Comparison of ENCODE assay signal across 8 cellular contexts in the genomic region with DNA sequence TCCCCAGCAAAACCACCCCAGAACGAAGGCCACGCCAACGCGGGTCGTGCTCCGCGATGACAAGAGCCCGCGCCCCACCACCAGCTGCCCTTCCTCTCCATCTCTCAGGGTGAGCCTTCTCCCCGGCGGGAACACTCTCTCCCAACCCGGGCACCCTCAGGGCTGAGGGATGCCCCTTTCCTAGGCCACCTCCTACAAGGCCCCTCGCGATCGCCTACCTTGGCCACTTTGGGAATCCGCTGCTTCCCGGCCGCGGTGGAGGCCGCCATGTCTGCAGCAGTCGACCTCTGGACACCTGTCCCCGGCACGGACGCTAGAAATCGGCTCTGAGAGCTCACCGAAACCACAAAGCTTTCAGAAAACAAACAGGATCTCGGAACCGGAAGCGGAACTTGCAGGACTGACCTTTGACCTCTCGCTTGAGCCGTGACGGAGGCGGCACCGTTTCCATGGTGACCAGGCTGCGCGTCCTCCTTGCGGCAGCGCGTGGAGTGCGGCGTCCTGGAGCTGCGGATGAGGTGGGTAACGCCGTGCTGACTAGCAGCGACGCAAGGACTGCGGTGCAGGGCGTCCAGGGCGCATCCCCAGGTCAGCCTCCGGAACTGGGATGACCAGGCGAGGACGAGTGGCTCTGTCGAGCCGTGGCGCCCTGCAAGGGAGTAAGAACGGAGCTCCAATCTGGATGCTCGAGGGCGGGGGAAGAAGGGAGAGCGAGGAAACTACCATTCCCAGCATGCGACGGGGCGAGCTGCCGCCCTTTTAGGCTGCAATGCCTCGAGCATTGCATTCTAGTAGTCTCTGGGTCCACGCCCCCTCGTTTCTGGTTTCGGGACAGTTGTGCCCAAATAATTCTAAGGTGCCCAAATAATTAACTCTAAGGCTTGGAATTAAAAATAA. TPM values are rescaled to one million over a fixed set of nuclear protein-coding genes. Genes with fewer than 3 reads are reported as not detected.
A peak's percentile ranks its signal among the peaks of the same experiment; 100 is the strongest.
DNase-seq lines count a peak whose midpoint lies in the region; ATAC-seq and TF ChIP-seq lines count a peak whose summit lies in the region.

A gene with protein sequence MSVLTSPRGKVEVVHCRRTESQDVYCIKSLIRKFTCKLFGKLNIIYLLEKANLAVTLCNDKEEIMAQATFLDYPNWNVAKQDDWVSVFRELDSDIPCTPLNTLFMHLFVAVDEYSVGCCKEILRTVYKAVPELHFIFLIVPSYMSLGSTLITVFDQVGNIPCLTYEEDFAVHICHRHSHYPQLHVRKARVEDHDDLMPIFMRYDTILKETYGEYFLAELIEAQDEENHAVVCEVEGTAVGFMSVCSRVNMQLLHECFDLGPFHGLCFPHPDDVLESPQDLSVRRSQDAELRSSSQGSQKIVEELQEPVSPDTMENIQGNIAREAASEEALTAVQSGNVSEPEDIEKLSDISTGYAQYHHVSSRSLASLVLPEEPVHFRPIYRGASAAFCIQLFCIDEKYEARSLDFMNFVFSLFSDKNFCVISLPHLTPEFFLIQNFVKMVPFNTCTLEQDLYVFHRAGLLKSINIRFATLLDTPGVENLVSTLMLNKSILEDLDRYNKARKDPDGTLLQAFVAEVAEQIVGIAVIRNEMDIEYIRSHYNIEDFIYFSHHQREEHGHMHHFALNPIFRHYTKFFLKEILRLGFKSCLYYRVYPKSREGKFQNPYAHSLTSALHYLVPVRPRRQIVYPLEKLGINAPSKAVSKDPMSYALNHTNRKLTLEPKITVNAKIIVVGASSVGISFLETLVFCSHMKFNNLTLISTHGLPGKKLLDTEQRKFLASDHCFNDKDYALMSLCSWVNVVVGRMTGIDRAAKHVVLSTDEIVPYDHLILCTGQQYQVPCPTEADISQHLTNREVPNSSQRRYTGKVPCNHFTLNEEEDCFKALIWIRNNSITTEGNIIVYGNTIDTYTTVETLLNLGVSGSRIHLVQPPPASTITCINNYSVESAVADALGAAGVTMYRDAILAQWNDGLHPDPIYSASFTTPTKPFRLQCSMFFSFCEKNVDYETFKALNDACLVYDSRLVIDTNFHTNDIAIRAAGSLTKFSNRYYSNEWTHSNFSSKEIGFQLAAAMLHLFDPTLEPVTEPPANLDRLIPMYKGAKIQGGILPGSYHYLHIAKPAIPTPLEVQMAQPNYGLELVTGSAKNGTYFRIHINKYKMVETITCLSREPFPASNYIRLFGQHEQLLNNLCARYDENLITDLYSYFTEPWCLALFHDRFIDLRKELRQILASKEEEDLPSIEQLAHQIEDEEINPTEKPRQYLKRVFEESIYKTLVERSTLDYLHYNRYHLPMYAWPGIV (plus strand): TSS at position 459 of the 897 bp plus-strand sequence. CDS start 4,122 bp downstream, outside the sequence.
A gene (minus strand): TSS at position 393 of the 897 bp plus-strand sequence. CDS start 124 bp downstream, at position 269.

- H3K27me3 ChIP-seq in fibroblast of lung (ENCODE audit: control insufficient read depth, insufficient read depth, low read length) = no peaks in the 10 kb centered on the region

- peaks cover 29% of the 10 kb centered on the region for H3K36me3 Mint-ChIP-seq in activated T-helper 2 cell treated with anti-CD3 and anti-CD28 coated beads, Interferon-gamma antibody, Interleukin-2, Interleukin-4, amounts not matched to agents 10 μg/mL and 5 μg/mL and 100 μg/mL, durations not matched to agents 14 hours and 24 hours and 36 hours (ENCODE audit: low read depth)
- peaks cover 11 to 13% of the 10 kb centered on the region in 2 donors for H3K36me3 Mint-ChIP-seq in naive B cell
- H3K36me3 Mint-ChIP-seq in stimulated activated effector memory CD8-positive, alpha-beta T cell treated with anti-CD3 and anti-CD28 coated beads, Interleukin-12 subunit alpha, Interleukin-12 subunit beta, amount 100 ng/mL, for 72 hours = peaks cover 47% of the 10 kb centered on the region

- no peaks in the 10 kb centered on the region for H4K20me1 ChIP-seq in fibroblast of lung (ENCODE audit: control insufficient read depth, extremely low read depth, insufficient read depth, low read length)

- H3K27ac ChIP-seq in fibroblast of lung (ENCODE audit: insufficient read depth, low read length) = peak within 1 kb of the TSS; percentile 78

- H3K9me3 Mint-ChIP-seq in activated T-helper 2 cell treated with anti-CD3 and anti-CD28 coated beads, Interferon-gamma antibody, Interleukin-2, Interleukin-4, amounts not matched to agents 10 μg/mL and 5 μg/mL and 100 μg/mL, durations not matched to agents 14 hours and 24 hours and 36 hours = no peaks in the 10 kb centered on the region
- no peaks in the 10 kb centered on the region for H3K9me3 Mint-ChIP-seq in naive B cell
- H3K9me3 Mint-ChIP-seq in stimulated activated effector memory CD8-positive, alpha-beta T cell treated with anti-CD3 and anti-CD28 coated beads, Interleukin-12 subunit alpha, Interleukin-12 subunit beta, amount 100 ng/mL, for 72 hours = no peaks in the 10 kb centered on the region

- H3K36me3 ChIP-seq in fibroblast of lung (ENCODE audit: control insufficient read depth, insufficient read depth, low read length) = peaks cover 7% of the 10 kb centered on the region

- H3K4me3 Mint-ChIP-seq in activated T-helper 2 cell treated with anti-CD3 and anti-CD28 coated beads, Interferon-gamma antibody, Interleukin-2, Interleukin-4, amounts not matched to agents 10 μg/mL and 5 μg/mL and 100 μg/mL, durations not matched to agents 14 hours and 24 hours and 36 hours (ENCODE audit: low read depth) = peak within 1 kb of the TSS; percentile 96
- H3K4me3 Mint-ChIP-seq in naive B cell = peak within 1 kb of the TSS; percentile 92 to 100 (median 99)
- peak within 1 kb of the TSS; percentile 99 for H3K4me3 Mint-ChIP-seq in stimulated activated effector memory CD8-positive, alpha-beta T cell treated with anti-CD3 and anti-CD28 coated beads, Interleukin-12 subunit alpha, Interleukin-12 subunit beta, amount 100 ng/mL, for 72 hours

- peak; percentile 91 to 92 for ATAC-seq in naive B cell (ENCODE audit: low read depth in 2 of 2)
- peak; percentile 97 for ATAC-seq in stimulated activated effector memory CD8-positive, alpha-beta T cell treated with anti-CD3 and anti-CD28 coated beads, Interleukin-12 subunit alpha, Interleukin-12 subunit beta, amount 100 ng/mL, for 72 hours

- peaks cover 9% of the 10 kb centered on the region for H3K4me1 Mint-ChIP-seq in activated T-helper 2 cell treated with anti-CD3 and anti-CD28 coated beads, Interferon-gamma antibody, Interleukin-2, Interleukin-4, amounts not matched to agents 10 μg/mL and 5 μg/mL and 100 μg/mL, durations not matched to agents 14 hours and 24 hours and 36 hours (ENCODE audit: low read depth)
- H3K4me1 Mint-ChIP-seq in naive B cell = peaks cover 13 to 19% (median 18%) of the 10 kb centered on the region in 3 donors
- peaks cover 20% of the 10 kb centered on the region for H3K4me1 Mint-ChIP-seq in stimulated activated effector memory CD8-positive, alpha-beta T cell treated with anti-CD3 and anti-CD28 coated beads, Interleukin-12 subunit alpha, Interleukin-12 subunit beta, amount 100 ng/mL, for 72 hours

- intact Hi-C loops in activated T-helper 2 cell treated with anti-CD3 and anti-CD28 coated beads, Interferon-gamma antibody, Interleukin-2, Interleukin-4, amounts not matched to agents 10 μg/mL and 5 μg/mL and 100 μg/mL, durations not matched to agents 14 hours and 24 hours and 36 hours (cut with micrococcal nuclease) = loop anchor here (1.0 to 10.0 kb wide), 3 partner anchors 35 to 1258 kb away; a partner anchor contains a TSS

- no peak for TF ChIP-seq CTCF in fibroblast of lung (conservative IDR thresholded peaks at IDR 0.05 in 1 of 2, IDR thresholded peaks at IDR 0.05 in 1 of 2; ENCODE audit: low read depth in 1 of 2, low read length in 2 of 2)

- H3K4me1 ChIP-seq in fibroblast of lung (ENCODE audit: control insufficient read depth, extremely low read depth, insufficient read depth, low read length) = no peaks in the 10 kb centered on the region

- peak within 1 kb of the TSS; percentile 93 for H3K4me2 ChIP-seq in fibroblast of lung (ENCODE audit: extremely low read depth, insufficient read depth, low read length)

- peak within 1 kb of the TSS; percentile 97 for H2AFZ ChIP-seq in fibroblast of lung (ENCODE audit: low read length)

- H3K9ac ChIP-seq in fibroblast of lung (ENCODE audit: insufficient read depth, low read length) = peak within 1 kb of the TSS; percentile 79

- peaks cover 15% of the 10 kb centered on the region for H3K79me2 ChIP-seq in fibroblast of lung (ENCODE audit: control insufficient read depth, insufficient read depth, low read length)

- H3K27ac Mint-ChIP-seq in activated T-helper 2 cell treated with anti-CD3 and anti-CD28 coated beads, Interferon-gamma antibody, Interleukin-2, Interleukin-4, amounts not matched to agents 10 μg/mL and 5 μg/mL and 100 μg/mL, durations not matched to agents 14 hours and 24 hours and 36 hours = peak within 1 kb of the TSS; percentile 90
- peak within 1 kb of the TSS; percentile 93 to 99 (median 98) for H3K27ac Mint-ChIP-seq in naive B cell
- peak within 1 kb of the TSS; percentile 99 for H3K27ac Mint-ChIP-seq in stimulated activated effector memory CD8-positive, alpha-beta T cell treated with anti-CD3 and anti-CD28 coated beads, Interleukin-12 subunit alpha, Interleukin-12 subunit beta, amount 100 ng/mL, for 72 hours

- H3K9me3 ChIP-seq in fibroblast of lung (ENCODE audit: control insufficient read depth, insufficient read depth, low read depth, low read length) = no peaks in the 10 kb centered on the region

- DNase-seq in EH (ENCODE audit: low read depth) (peak; percentile 95), GOT3 (lab: John Stamatoyannopoulos, UW) (peak; percentile 93), LHCN-M2 (ENCODE audit: low read depth) (peak; percentile 95), RPMI7951 (ENCODE audit: low read depth) (peak; percentile 98), fibroblast of lung (ENCODE audit: low read depth in 2 of 2) (peak; percentile 93 to 97), naive B cell (peak; percentile 96)
- peak; percentile 96 for DNase-seq in activated T-helper 2 cell treated with anti-CD3 and anti-CD28 coated beads, Interferon-gamma antibody, Interleukin-2, Interleukin-4, amounts not matched to agents 10 μg/mL and 5 μg/mL and 100 μg/mL, durations not matched to agents 14 hours and 24 hours and 36 hours (ENCODE audit: low spot score)
- DNase-seq in stimulated activated effector memory CD8-positive, alpha-beta T cell treated with anti-CD3 and anti-CD28 coated beads, Interleukin-12 subunit alpha, Interleukin-12 subunit beta, amount 100 ng/mL, for 72 hours (ENCODE audit: low spot score in 2 of 2) = peak; percentile 95 to 98

- H3K27me3 Mint-ChIP-seq in activated T-helper 2 cell treated with anti-CD3 and anti-CD28 coated beads, Interferon-gamma antibody, Interleukin-2, Interleukin-4, amounts not matched to agents 10 μg/mL and 5 μg/mL and 100 μg/mL, durations not matched to agents 14 hours and 24 hours and 36 hours (ENCODE audit: low read depth) = peaks cover 4% of the 10 kb centered on the region
- H3K27me3 Mint-ChIP-seq in naive B cell = no peaks in the 10 kb centered on the region

- peak within 1 kb of the TSS; percentile 65 to 97 (median 92) for H3K4me3 ChIP-seq in fibroblast of lung (replicated peaks in 1 of 4; ENCODE audit: control extremely low read depth in 1 of 4, insufficient read depth in 1 of 4, low read depth in 3 of 4, low read length in 4 of 4)

RNA-seq across cellular contexts. Expression of the first gene that starts in this region (rescaled TPM):
- total RNA-seq in LHCN-M2 (2014; rRNA removed) (0.06 TPM in 1 of 2 replicates, not detected in the other), fibroblast of lung (0.26 TPM in 1 of 2 replicates, not detected in the other)
- polyA plus RNA-seq in LHCN-M2 (2012) = not detected
- 0.12 TPM in 1 of 2 replicates, not detected in the other for total RNA-seq in RPMI7951 (2014; rRNA removed; shearing (Covaris generic))
- 0.32 TPM in 1 of 2 replicates, not detected in the other for total RNA-seq in activated T-helper 2 cell treated with anti-CD3 and anti-CD28 coated beads, Interferon-gamma antibody, Interleukin-2, Interleukin-4, amounts not matched to agents 10 μg/mL and 5 μg/mL and 100 μg/mL, durations not matched to agents 14 hours and 24 hours and 36 hours
- polyA plus RNA-seq in fibroblast of lung (0.11 TPM in 1 of 2 replicates, not detected in the other), naive B cell (ENCODE audit: low read depth in 6 of 6) (not detected)
- not detected in 2 replicates for polyA plus RNA-seq in fibroblast of lung (2012)
- not detected in 2 replicates for polyA minus RNA-seq in fibroblast of lung (ENCODE audit: low replicate concordance)

RNA-seq across cellular contexts. Expression of the second gene that starts in this region (rescaled TPM):
- 30.1 and 31.1 TPM in 2 replicates for total RNA-seq in LHCN-M2 (2014; rRNA removed)
- polyA plus RNA-seq in LHCN-M2 (2012) = 10.4 TPM
- 41.7 and 49.7 TPM in 2 replicates for total RNA-seq in RPMI7951 (2014; rRNA removed; shearing (Covaris generic))
- 19.3 and 20.1 TPM in 2 replicates for total RNA-seq in activated T-helper 2 cell treated with anti-CD3 and anti-CD28 coated beads, Interferon-gamma antibody, Interleukin-2, Interleukin-4, amounts not matched to agents 10 μg/mL and 5 μg/mL and 100 μg/mL, durations not matched to agents 14 hours and 24 hours and 36 hours
- total RNA-seq in fibroblast of lung = 32.7 and 37.8 TPM in 2 replicates
- 16.5 and 19.2 TPM in 2 replicates for polyA plus RNA-seq in fibroblast of lung
- 18.1 and 18.7 TPM in 2 replicates for polyA plus RNA-seq in fibroblast of lung (2012)
- polyA minus RNA-seq in fibroblast of lung (ENCODE audit: low replicate concordance) = 3.5 and 4.0 TPM in 2 replicates
- 10 to 100 TPM in 2 of 6 donors, 1 to 10 TPM in 4; 6.6 to 12.6 (median 9.1) TPM for polyA plus RNA-seq in naive B cell (ENCODE audit: low read depth in 6 of 6)

Comparison
In these comparisons a context has a peak if more than half of its experiments do, and no peak if none do; other contexts are left out.
1. Peak in every context shown above with its lines: DNase-seq, ATAC-seq, H3K4me3 ChIP-seq and H3K27ac ChIP-seq.